In the genomic region with DNA sequence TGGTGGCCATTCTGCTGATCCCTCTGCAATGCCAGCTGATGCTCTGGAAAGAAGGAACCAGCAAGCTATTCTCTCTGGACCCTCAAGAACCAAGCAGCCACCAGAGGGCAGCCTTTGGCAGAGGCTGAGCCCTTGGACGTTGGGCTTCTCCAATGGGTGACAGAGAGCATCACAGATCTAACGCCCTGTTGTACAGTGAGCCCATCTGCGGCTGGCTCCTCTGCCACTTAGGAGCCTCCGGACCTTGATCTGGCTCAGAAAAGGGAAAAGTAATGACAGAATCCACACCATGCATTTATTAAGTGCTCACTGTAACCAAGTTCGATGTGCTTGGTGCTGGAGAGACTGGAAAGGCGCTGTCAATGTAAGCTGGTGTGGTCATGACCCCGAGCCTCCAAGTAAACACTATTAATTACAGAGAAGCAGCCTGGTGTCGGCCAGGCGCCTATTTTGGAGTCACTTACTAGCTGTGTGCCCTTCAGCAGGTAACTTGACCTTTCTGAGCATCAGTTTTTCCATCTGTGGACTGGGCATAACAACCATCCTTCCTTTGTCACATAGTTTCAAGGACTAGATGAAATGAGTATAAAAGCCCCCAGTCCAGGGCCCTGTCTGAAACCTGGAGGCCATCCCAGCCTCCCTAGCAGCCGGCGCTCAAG, we compare ENCODE assay signal across 8 cellular contexts.
DNase-seq lines count a peak whose midpoint lies in the region; ATAC-seq and TF ChIP-seq lines count a peak whose summit lies in the region.

No MANE protein-coding gene starts in this region.

- TF ChIP-seq CTCF in AG10803 (conservative IDR thresholded peaks at IDR 0.05; ENCODE audit: low read length) (peak; percentile 96), HFF-Myc (IDR thresholded peaks at IDR 0.05; ENCODE audit: low read depth, low read length, missing control alignments) (peak; percentile 90)

- no peak for ATAC-seq in HG03520 (IDR thresholded peaks at IDR 0.05; ENCODE audit: unreplicated experiment)

- DNase-seq in AG10803 (ENCODE audit: low read depth) (peak; percentile 80), HFF-Myc (ENCODE audit: extremely low read depth, low read depth) (peak; percentile 76), NCI-H524 (lab: John Stamatoyannopoulos, UW) (peak; percentile 84 to 89), cerebellar cortex (ENCODE audit: low spot score) (peak; percentile 93), kidney tubule cell (ENCODE audit: low spot score) (peak; percentile 77)
- DNase-seq in activated CD4-positive, alpha-beta T cell treated with anti-CD3 and anti-CD28 coated beads for 1 hour = peak; percentile 71
- DNase-seq in stimulated activated CD4-positive, alpha-beta T cell treated with anti-CD3 and anti-CD28 coated beads, Interleukin-4, amount 100 ng/mL, for 1 hour = peak; percentile 87

- H3K4me3 ChIP-seq in AG10803 (ENCODE audit: low read length) (no peak overlapping the region), HFF-Myc (replicated peaks; ENCODE audit: low read depth, low read length) (no peak overlapping the region)
